ENCODE assay signal across 2 cellular contexts in the genomic region with DNA sequence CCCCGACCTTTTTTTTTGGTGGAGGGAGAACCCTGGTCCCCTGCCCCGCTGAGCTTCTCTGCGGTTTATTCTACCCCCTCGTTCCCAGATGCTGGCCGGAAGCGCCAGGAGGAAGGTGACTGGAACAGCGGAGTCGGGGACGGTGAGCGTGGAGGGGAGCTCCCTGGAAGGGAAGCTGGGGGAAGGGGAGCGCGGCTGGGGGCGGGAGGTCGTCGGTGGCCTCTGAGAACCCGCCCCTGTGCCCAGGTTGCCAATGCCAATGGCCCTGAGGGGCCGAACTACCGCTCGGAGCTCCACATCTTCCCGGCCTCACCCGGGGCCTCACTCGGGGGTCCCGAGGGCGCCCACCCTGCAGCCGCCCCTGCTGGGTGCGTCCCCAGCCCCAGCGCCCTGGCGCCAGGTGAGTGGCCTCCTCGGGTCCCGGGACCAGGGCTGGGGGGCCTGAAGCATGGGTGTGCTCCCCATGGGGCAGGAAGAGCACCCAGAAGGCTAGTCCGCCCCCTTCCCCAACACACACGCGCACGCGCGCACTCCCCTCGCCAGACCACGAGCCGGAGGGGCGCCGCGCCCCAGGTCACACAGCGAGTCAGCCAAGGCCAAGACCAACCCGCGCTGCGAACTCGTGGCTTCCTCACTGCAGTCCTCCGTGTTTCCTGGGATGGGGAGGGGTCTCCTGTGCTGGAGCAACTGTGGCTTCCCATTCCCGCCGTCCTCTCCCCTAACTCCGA.
TF ChIP-seq lines count a peak whose summit lies in the region.

No MANE protein-coding gene starts in this region.

TF ChIP-seq in endothelial cell of umbilical vein, 7 proteins besides CTCF, POLR2A, EP300 and RAD21:
- TF ChIP-seq JUN (IDR thresholded peaks at IDR 0.05; ENCODE audit: borderline replicate concordance, insufficient read depth, insufficient read length, low read depth) (no peak), POLR2AphosphoS5 (IDR thresholded peaks at IDR 0.05; ENCODE audit: insufficient read depth, low read depth, low read length) (no peak)

TF ChIP-seq in neural cell, 6 proteins besides CTCF, POLR2A, EP300 and RAD21:
- TF ChIP-seq REST (IDR thresholded peaks at IDR 0.05; ENCODE audit: borderline replicate concordance): no peak
- TF ChIP-seq TAF1 (IDR thresholded peaks at IDR 0.05; ENCODE audit: low read depth): no peak
- TF ChIP-seq EZH2 (IDR thresholded peaks at IDR 0.05; ENCODE audit: borderline replicate concordance, insufficient read depth, low read length, poor library complexity, severe bottlenecking): no peak
- TF ChIP-seq MXI1 (conservative IDR thresholded peaks at IDR 0.05; ENCODE audit: poor library complexity, severe bottlenecking): no peak
- no peak for TF ChIP-seq POLR2AphosphoS5 (IDR thresholded peaks at IDR 0.05)
- no peak for TF ChIP-seq SMC3 (conservative IDR thresholded peaks at IDR 0.05; ENCODE audit: poor library complexity)
